In genomic region chr1:32249831-32250525, GRCh38 we compare ENCODE assay signal across 9 cellular contexts. TPM values are rescaled to one million over a fixed set of nuclear protein-coding genes. Genes with fewer than 3 reads are reported as not detected.
DNase-seq lines count a peak whose midpoint lies in the region; ATAC-seq, FAIRE-seq and TF ChIP-seq lines count a peak whose summit lies in the region.
"Had no signal": no experiment of that assay in that cellular context is flagged by ENCODE, and none has a peak within 500 bp of the region (broad histone marks: within the 10 kb centered on the region; RNA-seq: fewer than 3 reads in every experiment).

No MANE protein-coding gene starts in this region.

- WGBS in K562 (ENCODE audit: insufficient coverage, low coverage, missing lambda C conversion rate) = 37% methylated on average over 9 of the region's 9 CpGs
- 43 to 47% methylated on average over 6 to 9 of the region's 9 CpGs for WGBS in upper lobe of left lung, 2 donors

- H3K4me1 Mint-ChIP-seq in naive thymus-derived CD8-positive, alpha-beta T cell = peaks cover 35 to 87% (median 63%) of the 10 kb centered on the region in 4 donors

- CTCF ChIA-PET in K562 (lab: Yijun Ruan, JAX; ENCODE audit: low intra/inter-chr PET ratio) = no interaction called here

- peak overlapping the region in 1 of 2 experiments; percentile 49; a peak in 2 of 4 replicates for H3K9ac ChIP-seq in K562 (ENCODE audit: insufficient read depth in 1 of 2, low read depth in 2 of 2, low read length in 2 of 2)

- H3K27me3 Mint-ChIP-seq in naive thymus-derived CD8-positive, alpha-beta T cell = peaks cover 0 to 1% (median 0%) of the 10 kb centered on the region in 5 donors

- H3K27ac Mint-ChIP-seq in naive thymus-derived CD8-positive, alpha-beta T cell = peak overlapping the region; percentile 95 to 99 (median 98)

- H3K4me1 ChIP-seq in K562 (replicated peaks in 1 of 2; ENCODE audit: control insufficient read depth in 2 of 2, insufficient read depth in 2 of 2, low read length in 2 of 2) (peaks cover 27 to 33% of the 10 kb centered on the region in 2 experiments; a peak in 4 of 5 replicates), upper lobe of left lung (peaks cover 45 to 68% (median 56%) of the 10 kb centered on the region in 4 donors)

- H3K27ac ChIP-seq in K562 (ENCODE audit: extremely low read depth, low read depth, low read length) (no peak overlapping the region), upper lobe of left lung (peak overlapping the region; percentile 50 to 87 (median 82)), caudate nucleus (ENCODE audit: low read depth, low read length) (no peak overlapping the region)
- H3K27ac ChIP-seq: SK-N-MC had no signal

- TF ChIP-seq CTCF in K562 (IDR thresholded peaks at IDR 0.05 in 2 of 3, conservative IDR thresholded peaks at IDR 0.05 in 1 of 3; ENCODE audit: insufficient read depth in 2 of 3, low read depth in 1 of 3, low read length in 3 of 3) = no peak
- no peak for TF ChIP-seq CTCF in upper lobe of left lung (IDR thresholded peaks at IDR 0.05)

- in situ Hi-C loops in K562 (cut with MboI) = no loop called here

- FAIRE-seq in K562 (lab: Jason Lieb, UNC) = no peak

- no peaks in the 10 kb centered on the region for H3K9me3 Mint-ChIP-seq in naive thymus-derived CD8-positive, alpha-beta T cell

- no peak overlapping the region for H3K4me2 ChIP-seq in K562 (ENCODE audit: insufficient read depth, low read length)

- H3K36me3 ChIP-seq in K562 (ENCODE audit: control insufficient read depth, insufficient read depth, low read length) = no peaks in the 10 kb centered on the region
- H3K36me3 ChIP-seq in upper lobe of left lung = no peaks in the 10 kb centered on the region

- peak overlapping the region; percentile 65 for H2AFZ ChIP-seq in K562 (ENCODE audit: low read depth, low read length)

- no peaks in the 10 kb centered on the region for H3K79me2 ChIP-seq in K562 (ENCODE audit: control insufficient read depth, insufficient read depth, low read length)

- DNase-seq in T-helper 2 cell (peak; percentile 38 to 97 (median 75)), K562 (ENCODE audit: extremely low read depth in 1 of 4, low spot score in 3 of 4) (peak in 3 of 4 experiments; percentile 51 to 60 (median 56)), upper lobe of left lung (peak in 1 of 2 donors; percentile 64), mesenteric fat pad (ENCODE audit: low spot score) (no peak), caudate nucleus (lab: John Stamatoyannopoulos, UW) (no peak)
- peak; percentile 61 to 93 (median 84) for DNase-seq in naive thymus-derived CD8-positive, alpha-beta T cell

- no peak for TF ChIP-seq POLR2A in K562 (conservative IDR thresholded peaks at IDR 0.05)
- peak in 1 of 4 donors; percentile 20 for TF ChIP-seq POLR2A in upper lobe of left lung (IDR thresholded peaks at IDR 0.05)

- no peak for TF ChIP-seq EP300 in K562 (IDR thresholded peaks at IDR 0.05; ENCODE audit: low read length)
- peak in 1 of 4 donors; percentile 24 for TF ChIP-seq EP300 in upper lobe of left lung (IDR thresholded peaks at IDR 0.05)

- peak overlapping the region; percentile 94 to 100 (median 100) for H3K4me3 Mint-ChIP-seq in naive thymus-derived CD8-positive, alpha-beta T cell

- no peaks in the 10 kb centered on the region for H3K9me1 ChIP-seq in K562 (ENCODE audit: control insufficient read depth, insufficient read depth, low read length)

- TF ChIP-seq RAD21 in K562 (CRISPR knock-in tag; conservative IDR thresholded peaks at IDR 0.05 in 1 of 2, IDR thresholded peaks at IDR 0.05 in 1 of 2) = no peak

- H3K27me3 ChIP-seq in K562 (ENCODE audit: control insufficient read depth in 2 of 2, insufficient read depth in 2 of 2, low read length in 2 of 2) (no peaks in the 10 kb centered on the region), upper lobe of left lung (no peaks in the 10 kb centered on the region)

- intact Hi-C loops in K562 (cut with micrococcal nuclease) = loop anchor here (5.0 kb wide), 1 partner anchor 43 kb away; the partner anchor contains the start of genes DCDC2B and IQCC

- POLR2A ChIA-PET in K562 (lab: Yijun Ruan, JAX) = interaction anchor here (0.6 to 2.0 kb wide), 4 partner anchors 8 to 553 kb away, joined by 3 to 6 read pairs (median 4); no protein-coding TSS in a partner anchor
- POLR2A ChIA-PET in naive thymus-derived CD8-positive, alpha-beta T cell (lab: Charles Lee) = interaction anchor here (0.8 to 50.5 kb wide), 21 partner anchors 6 to 401 kb away, joined by 3 to 2080 read pairs (median 5); partner anchors contain the start of genes BSDC1, CCDC28B, EIF3I and FAM167B

- H4K20me1 ChIP-seq in K562 (replicated peaks; ENCODE audit: control insufficient read depth, insufficient read depth, low read length) = no peaks in the 10 kb centered on the region

- H3K9me3 ChIP-seq in K562 (replicated peaks; ENCODE audit: control insufficient read depth, insufficient read depth, low read depth, low read length) (no peaks in the 10 kb centered on the region), upper lobe of left lung (no peaks in the 10 kb centered on the region)

- ATAC-seq in GM18870 (IDR thresholded peaks at IDR 0.05; ENCODE audit: unreplicated experiment) = peak; percentile 43
- peak; percentile 45 for ATAC-seq in HG03064 (IDR thresholded peaks at IDR 0.05; ENCODE audit: low read depth, unreplicated experiment)
- ATAC-seq in K562 = peak; percentile 8; the same call in 2 of the 3 replicates
- ATAC-seq in naive thymus-derived CD8-positive, alpha-beta T cell = peak; percentile 74 to 85
- peak; percentile 17 to 47 for ATAC-seq in upper lobe of left lung (ENCODE audit: low FRiP score in 2 of 2)

- H3K4me3 ChIP-seq in K562 = no peak overlapping the region
- H3K4me3 ChIP-seq in upper lobe of left lung = no peak overlapping the region
- H3K4me3 ChIP-seq: SK-N-MC had no signal

- BruUV-seq in K562 (replicated peaks; lab: Mats Ljungman, UMichigan) = no TSS peak

- H3K36me3 Mint-ChIP-seq in naive thymus-derived CD8-positive, alpha-beta T cell = peaks cover 14 to 22% (median 16%) of the 10 kb centered on the region in 3 donors

RNA-seq across cellular contexts. Expression of gene LCK, which starts 1.1 kb away (rescaled TPM):
- not detected in 2 replicates for total RNA-seq in K562 (2011; cell fraction: chromatin; rRNA removed; ENCODE audit: low replicate concordance)
- total RNA-seq in K562 (2011; cell fraction: nucleolus; rRNA removed) = not detected in 2 replicates
- total RNA-seq in K562 (2011; cell fraction: nucleoplasm; rRNA removed) = 0.81 TPM in 1 of 2 replicates, not detected in the other
- 0.08 TPM in 1 of 2 replicates, not detected in the other for total RNA-seq in K562 (2014; rRNA removed)
- total RNA-seq in K562 (2014; rRNA removed; fragmentation: Illumina TruSeq; extraction: Trizol) = 0.13 TPM in 1 of 2 replicates, not detected in the other
- total RNA-seq in K562 (2015; rRNA removed; fragmentation: Illumina TruSeq; extraction: Trizol) = not detected in 2 replicates
- 0.38 and 0.47 TPM in 2 replicates for total RNA-seq in K562 (2021)
- polyA plus RNA-seq in K562 (2011; rRNA removed) = not detected in 2 replicates
- not detected in 2 replicates for polyA plus RNA-seq in K562 (2011; cell fraction: cytosol; rRNA removed)
- 0.41 TPM in 1 of 2 replicates, not detected in the other for polyA plus RNA-seq in K562 (2011; cell fraction: nucleus; rRNA removed)
- not detected in 2 replicates for polyA plus RNA-seq in K562 (2012)
- polyA plus RNA-seq in K562 (2014; fragmentation: Illumina TruSeq; extraction: Trizol) = 0.04 TPM in 1 of 2 replicates, not detected in the other
- polyA plus RNA-seq in K562 (2014; fragmentation: Nextera tagmentation; extraction: Ambion mirVana) = not detected
- 0.13 TPM in 1 of 2 replicates, not detected in the other for polyA plus RNA-seq in K562 (2014; rRNA removed)
- polyA minus RNA-seq in K562 (2011; rRNA and poly(A)+ RNA removed) = not detected in 2 replicates
- not detected in 2 replicates for polyA minus RNA-seq in K562 (2011; cell fraction: cytosol; rRNA and poly(A)+ RNA removed)
- not detected in 2 replicates for polyA minus RNA-seq in K562 (2011; cell fraction: nucleus; rRNA and poly(A)+ RNA removed)
- total RNA-seq in naive thymus-derived CD8-positive, alpha-beta T cell = 100 to 1,000 TPM; 509 to 515 TPM
- 1,000 to 10,000 TPM in 1 of 3 donors, 100 to 1,000 TPM in 2; 876 to 1,069 (median 952) TPM for polyA plus RNA-seq in naive thymus-derived CD8-positive, alpha-beta T cell
- 10 to 100 TPM in 1 of 6 donors, 1 to 10 TPM in 5; 5.1 to 25.1 (median 7.7) TPM for total RNA-seq in upper lobe of left lung
- total RNA-seq in mesenteric fat pad = 1.8 TPM

RNA-seq across cellular contexts. Expression of gene FAM167B, which starts 3.0 kb away (rescaled TPM):
- not detected in 2 replicates for total RNA-seq in K562 (2011; cell fraction: chromatin; rRNA removed; ENCODE audit: low replicate concordance)
- total RNA-seq in K562 (2011; cell fraction: nucleolus; rRNA removed) = 0.33 TPM in 1 of 2 replicates, not detected in the other
- total RNA-seq in K562 (2011; cell fraction: nucleoplasm; rRNA removed) = not detected in 2 replicates
- not detected in 2 replicates for total RNA-seq in K562 (2014; rRNA removed)
- not detected in 2 replicates for total RNA-seq in K562 (2014; rRNA removed; fragmentation: Illumina TruSeq; extraction: Trizol)
- total RNA-seq in K562 (2015; rRNA removed; fragmentation: Illumina TruSeq; extraction: Trizol) = not detected in 2 replicates
- not detected in 2 replicates for total RNA-seq in K562 (2021)
- polyA plus RNA-seq in K562 (2011; rRNA removed) = not detected in 2 replicates
- not detected in 2 replicates for polyA plus RNA-seq in K562 (2011; cell fraction: cytosol; rRNA removed)
- polyA plus RNA-seq in K562 (2011; cell fraction: nucleus; rRNA removed) = not detected in 2 replicates
- polyA plus RNA-seq in K562 (2012) = not detected in 2 replicates
- polyA plus RNA-seq in K562 (2014; fragmentation: Illumina TruSeq; extraction: Trizol) = not detected in 2 replicates
- not detected for polyA plus RNA-seq in K562 (2014; fragmentation: Nextera tagmentation; extraction: Ambion mirVana)
- polyA plus RNA-seq in K562 (2014; rRNA removed) = not detected in 2 replicates
- not detected in 2 replicates for polyA minus RNA-seq in K562 (2011; rRNA and poly(A)+ RNA removed)
- not detected in 2 replicates for polyA minus RNA-seq in K562 (2011; cell fraction: cytosol; rRNA and poly(A)+ RNA removed)
- not detected in 2 replicates for polyA minus RNA-seq in K562 (2011; cell fraction: nucleus; rRNA and poly(A)+ RNA removed)
- total RNA-seq in naive thymus-derived CD8-positive, alpha-beta T cell = 1 to 10 TPM; 1.5 to 1.7 TPM
- not detected for polyA plus RNA-seq in naive thymus-derived CD8-positive, alpha-beta T cell
- 10 to 100 TPM in 2 of 6 donors, 1 to 10 TPM in 3, not detected in 1; 1.9 to 53.0 (median 4.6) TPM for total RNA-seq in upper lobe of left lung
- 7.5 TPM for total RNA-seq in mesenteric fat pad

RNA-seq across cellular contexts. Expression of gene EIF3I, which starts 27.8 kb away (rescaled TPM):
- total RNA-seq in K562 (2011; cell fraction: chromatin; rRNA removed; ENCODE audit: low replicate concordance) = 50.6 and 100.0 TPM in 2 replicates
- total RNA-seq in K562 (2011; cell fraction: nucleolus; rRNA removed) = 121 and 134 TPM in 2 replicates
- 115 and 118 TPM in 2 replicates for total RNA-seq in K562 (2011; cell fraction: nucleoplasm; rRNA removed)
- total RNA-seq in K562 (2014; rRNA removed) (472 and 537 TPM in 2 replicates), K562 (2014; rRNA removed; fragmentation: Illumina TruSeq; extraction: Trizol) (678 and 704 TPM in 2 replicates), K562 (2015; rRNA removed; fragmentation: Illumina TruSeq; extraction: Trizol) (535 and 541 TPM in 2 replicates), K562 (2021) (383 and 414 TPM in 2 replicates), upper lobe of left lung (100 to 1,000 TPM in 4 of 6 donors, 10 to 100 TPM in 2; 62.9 to 173 (median 109) TPM), mesenteric fat pad (160 TPM)
- polyA plus RNA-seq in K562 (2011; rRNA removed) (527 and 635 TPM in 2 replicates), K562 (2014; fragmentation: Illumina TruSeq; extraction: Trizol) (942 and 1,045 TPM in 2 replicates), K562 (2014; fragmentation: Nextera tagmentation; extraction: Ambion mirVana) (1,000 to 10,000 TPM; 1,337 to 1,526 TPM), K562 (2014; rRNA removed) (477 and 567 TPM in 2 replicates)
- polyA plus RNA-seq in K562 (2011; cell fraction: cytosol; rRNA removed) = 872 and 984 TPM in 2 replicates
- polyA plus RNA-seq in K562 (2011; cell fraction: nucleus; rRNA removed) = 91.5 and 111 TPM in 2 replicates
- polyA plus RNA-seq in K562 (2012) = 448 and 511 TPM in 2 replicates
- 821 and 928 TPM in 2 replicates for polyA minus RNA-seq in K562 (2011; rRNA and poly(A)+ RNA removed)
- polyA minus RNA-seq in K562 (2011; cell fraction: cytosol; rRNA and poly(A)+ RNA removed) = 319 and 347 TPM in 2 replicates
- polyA minus RNA-seq in K562 (2011; cell fraction: nucleus; rRNA and poly(A)+ RNA removed) = 68.9 and 81.6 TPM in 2 replicates
- total RNA-seq in naive thymus-derived CD8-positive, alpha-beta T cell = 10 to 100 TPM; 80.3 to 96.9 TPM
- polyA plus RNA-seq in naive thymus-derived CD8-positive, alpha-beta T cell = 100 to 1,000 TPM; 167 to 181 (median 179) TPM

RNA-seq across cellular contexts. Expression of gene TMEM234, which starts 27.8 kb away (rescaled TPM):
- 56.9 and 137 TPM in 2 replicates for total RNA-seq in K562 (2011; cell fraction: chromatin; rRNA removed; ENCODE audit: low replicate concordance)
- 60.9 and 62.4 TPM in 2 replicates for total RNA-seq in K562 (2011; cell fraction: nucleolus; rRNA removed)
- 56.3 and 58.4 TPM in 2 replicates for total RNA-seq in K562 (2011; cell fraction: nucleoplasm; rRNA removed)
- total RNA-seq in K562 (2014; rRNA removed) = 5.0 and 8.6 TPM in 2 replicates
- total RNA-seq in K562 (2014; rRNA removed; fragmentation: Illumina TruSeq; extraction: Trizol) = 8.3 and 8.4 TPM in 2 replicates
- total RNA-seq in K562 (2015; rRNA removed; fragmentation: Illumina TruSeq; extraction: Trizol) = 7.6 and 7.8 TPM in 2 replicates
- 12.1 and 14.1 TPM in 2 replicates for total RNA-seq in K562 (2021)
- 7.7 and 9.0 TPM in 2 replicates for polyA plus RNA-seq in K562 (2011; rRNA removed)
- 8.2 and 9.2 TPM in 2 replicates for polyA plus RNA-seq in K562 (2011; cell fraction: cytosol; rRNA removed)
- polyA plus RNA-seq in K562 (2011; cell fraction: nucleus; rRNA removed) = 47.7 and 56.1 TPM in 2 replicates
- polyA plus RNA-seq in K562 (2012) = 13.3 and 20.9 TPM in 2 replicates
- 7.2 and 7.3 TPM in 2 replicates for polyA plus RNA-seq in K562 (2014; fragmentation: Illumina TruSeq; extraction: Trizol)
- polyA plus RNA-seq in K562 (2014; fragmentation: Nextera tagmentation; extraction: Ambion mirVana) = 1 to 10 TPM; 6.2 to 6.8 TPM
- 10.4 and 12.9 TPM in 2 replicates for polyA plus RNA-seq in K562 (2014; rRNA removed)
- 13.7 and 15.3 TPM in 2 replicates for polyA minus RNA-seq in K562 (2011; rRNA and poly(A)+ RNA removed)
- polyA minus RNA-seq in K562 (2011; cell fraction: cytosol; rRNA and poly(A)+ RNA removed) = 4.9 and 6.8 TPM in 2 replicates
- polyA minus RNA-seq in K562 (2011; cell fraction: nucleus; rRNA and poly(A)+ RNA removed) = 20.2 and 22.9 TPM in 2 replicates
- total RNA-seq in naive thymus-derived CD8-positive, alpha-beta T cell = 10 to 100 TPM; 24.3 to 26.4 TPM
- polyA plus RNA-seq in naive thymus-derived CD8-positive, alpha-beta T cell = 1 to 10 TPM; 2.1 to 4.9 (median 4.4) TPM
- 10 to 100 TPM; 14.9 to 62.9 (median 21.1) TPM for total RNA-seq in upper lobe of left lung
- total RNA-seq in mesenteric fat pad = 18.4 TPM

RNA-seq across cellular contexts. Expression of gene DCDC2B, which starts 41.1 kb away (rescaled TPM):
- total RNA-seq in K562 (2011; cell fraction: chromatin; rRNA removed; ENCODE audit: low replicate concordance) = 0.37 and 0.56 TPM in 2 replicates
- total RNA-seq in K562 (2011; cell fraction: nucleolus; rRNA removed) = 0.26 and 0.83 TPM in 2 replicates
- 0.38 and 0.44 TPM in 2 replicates for total RNA-seq in K562 (2011; cell fraction: nucleoplasm; rRNA removed)
- total RNA-seq in K562 (2014; rRNA removed) (not detected in 2 replicates), K562 (2014; rRNA removed; fragmentation: Illumina TruSeq; extraction: Trizol) (not detected in 2 replicates), K562 (2015; rRNA removed; fragmentation: Illumina TruSeq; extraction: Trizol) (not detected in 2 replicates), K562 (2021) (not detected in 2 replicates), upper lobe of left lung (10 to 100 TPM in 1 of 6 donors, 1 to 10 TPM in 4, under 1 TPM in 1; 0.11 to 11.4 (median 4.5) TPM), mesenteric fat pad (not detected)
- polyA plus RNA-seq in K562 (2011; rRNA removed) (not detected in 2 replicates), K562 (2014; fragmentation: Illumina TruSeq; extraction: Trizol) (not detected in 2 replicates), K562 (2014; fragmentation: Nextera tagmentation; extraction: Ambion mirVana) (not detected), K562 (2014; rRNA removed) (not detected in 2 replicates)
- 0.03 TPM in 1 of 2 replicates, not detected in the other for polyA plus RNA-seq in K562 (2011; cell fraction: cytosol; rRNA removed)
- polyA plus RNA-seq in K562 (2011; cell fraction: nucleus; rRNA removed) = 0.08 and 0.09 TPM in 2 replicates
- polyA plus RNA-seq in K562 (2012) = 0.04 and 0.26 TPM in 2 replicates
- polyA minus RNA-seq in K562 (2011; rRNA and poly(A)+ RNA removed) = 0.11 and 0.12 TPM in 2 replicates
- polyA minus RNA-seq in K562 (2011; cell fraction: cytosol; rRNA and poly(A)+ RNA removed) = not detected in 2 replicates
- 0.27 and 0.78 TPM in 2 replicates for polyA minus RNA-seq in K562 (2011; cell fraction: nucleus; rRNA and poly(A)+ RNA removed)
- under 1 TPM in 1 of 2 experiments, not detected in 1; 0.22 TPM for total RNA-seq in naive thymus-derived CD8-positive, alpha-beta T cell
- under 1 TPM in 1 of 3 donors, not detected in 2; 0.08 TPM for polyA plus RNA-seq in naive thymus-derived CD8-positive, alpha-beta T cell

Comparison
In these comparisons a context has a peak if more than half of its experiments do, and no peak if none do; other contexts are left out.
1. ATAC-seq: peak in every context shown above with its lines; median percentile 80 in naive thymus-derived CD8-positive, alpha-beta T cell; 45 in HG03064; 43 in GM18870; 32 in upper lobe of left lung; 8 in K562.
2. DNase-seq: peak in T-helper 2 cell (5 of 5), K562 (3 of 4) and naive thymus-derived CD8-positive, alpha-beta T cell (10 of 10); none in mesenteric fat pad (single experiment) and caudate nucleus (0 of 61).
3. H3K27ac ChIP-seq: peak in upper lobe of left lung (4 of 4); none in K562 (single experiment) and caudate nucleus (single experiment).
4. RNA of gene LCK, which starts 1.1 kb away (total RNA-seq): 509 to 515 TPM in naive thymus-derived CD8-positive, alpha-beta T cell; 5.1 to 25.1 TPM in upper lobe of left lung, 1.8 TPM in mesenteric fat pad (single experiment) and 0.08 to 0.81 TPM in K562; every median in the first group is over 10 times any median in the second.